9 cellular contexts compared by ENCODE assay signal in the genomic region with DNA sequence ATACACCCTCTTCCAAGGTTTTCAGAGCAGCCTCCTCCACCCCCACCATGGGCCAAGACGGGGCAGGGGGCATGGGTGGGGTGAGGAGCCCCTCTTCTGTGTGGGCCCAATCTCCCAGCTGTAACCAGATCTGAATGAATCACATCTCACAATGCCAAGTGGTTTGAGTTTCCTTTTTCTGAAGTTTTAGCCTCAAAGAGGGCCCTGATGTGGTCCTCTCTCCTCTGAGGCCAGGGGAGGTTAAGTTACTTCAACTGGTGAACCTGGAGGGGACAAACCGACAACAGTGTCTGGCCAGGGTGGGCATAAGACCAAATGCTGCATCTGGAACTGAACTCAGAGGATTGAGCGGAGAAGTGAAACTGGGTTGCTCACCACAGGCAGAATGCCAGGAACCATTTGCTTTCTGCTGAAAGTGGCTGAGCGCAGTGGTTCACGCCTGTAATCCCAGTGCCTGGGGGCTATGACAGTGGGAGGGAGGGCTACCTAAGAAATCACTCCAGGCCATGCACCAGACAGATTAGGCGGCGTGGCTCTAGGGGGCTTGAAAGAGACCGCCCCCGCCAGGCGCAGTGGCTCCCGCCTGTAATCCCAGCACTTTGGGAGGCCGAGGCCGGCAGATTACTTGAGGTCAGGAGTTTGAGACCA. TPM values are rescaled to one million over a fixed set of nuclear protein-coding genes. Genes with fewer than 3 reads are reported as not detected.
A peak's percentile ranks its signal among the peaks of the same experiment; 100 is the strongest.
DNase-seq lines count a peak whose midpoint lies in the region; ATAC-seq and TF ChIP-seq lines count a peak whose summit lies in the region.
"Had no signal": no experiment of that assay in that cellular context is flagged by ENCODE, and none has a peak within 500 bp of the region (broad histone marks: within the 10 kb centered on the region; RNA-seq: fewer than 3 reads in every experiment).

No MANE protein-coding gene starts in this region.

- BruUV-seq in PC-3 (replicated peaks; lab: Mats Ljungman, UMichigan): no TSS peak

- H4K5ac ChIP-seq in H9 (ENCODE audit: insufficient read length, low read depth, low read length): no peak overlapping the region

- intact Hi-C loops in PC-3 (cut with micrococcal nuclease): loop anchor here (2.0 kb wide), 1 partner anchor 32 kb away; no protein-coding TSS in a partner anchor

- peaks cover 43% of the 10 kb centered on the region for H3K27me3 Mint-ChIP-seq in H9 (ENCODE audit: low read depth)

- H3K9ac ChIP-seq in PC-3 (ENCODE audit: low read length): peak overlapping the region; percentile 71
- H3K9ac ChIP-seq in muscle layer of colon (ENCODE audit: low read length): no peak overlapping the region
- no peak overlapping the region for H3K9ac ChIP-seq in H9 (ENCODE audit: extremely low read depth, insufficient read length, low read length)

- no peak overlapping the region for H3K4ac ChIP-seq in H9 (ENCODE audit: low read depth, low read length)

- peak; percentile 83 for DNase-seq in EH (ENCODE audit: low read depth)
- DNase-seq in PC-3: peak; percentile 70
- DNase-seq in choroid plexus epithelial cell (ENCODE audit: low read depth): peak; percentile 83
- DNase-seq in H9: no peak
- no peak for DNase-seq in HPDE6-E6E7 (ENCODE audit: extremely low spot score)

- 0 out of 7 replicates have a peak overlapping the region, but pooled peaks of 1 of the 3 experiments have one; percentile 18 for H3K27ac Mint-ChIP-seq in H9

- H3K4me2 ChIP-seq in PC-3 (ENCODE audit: low read length) (peak overlapping the region; percentile 84), H9 (ENCODE audit: insufficient read depth, insufficient read length, low read length) (no peak overlapping the region)

- POLR2A ChIA-PET in PC-3 (lab: Charles Lee; ENCODE audit: unreplicated experiment): interaction anchor here (0.7 to 1.2 kb wide), 2 partner anchors 30 to 31 kb away, joined by 3 to 9 read pairs; a partner anchor contains a TSS

- no peaks in the 10 kb centered on the region for H3K79me2 ChIP-seq in PC-3 (ENCODE audit: low read length)
- no peaks in the 10 kb centered on the region for H3K79me2 ChIP-seq in H9 (ENCODE audit: insufficient read depth, low read length)

- no peak overlapping the region for H2BK15ac ChIP-seq in H9 (ENCODE audit: low read depth, low read length)

- no peak overlapping the region for H3K23ac ChIP-seq in H9 (ENCODE audit: insufficient read length, low read depth, low read length)

- ATAC-seq in PC-3 (peak; percentile 23; the same call in 1 of the 2 replicates), GM18873 (IDR thresholded peaks at IDR 0.05; ENCODE audit: low FRiP score, unreplicated experiment) (no peak), GM21447 (IDR thresholded peaks at IDR 0.05; ENCODE audit: unreplicated experiment) (no peak)

- no peak overlapping the region for H3K14ac ChIP-seq in H9 (ENCODE audit: insufficient read depth, low read length)

- H3K79me1 ChIP-seq in H9 (ENCODE audit: insufficient read depth, low read depth, low read length, poor library complexity, severe bottlenecking): no peaks in the 10 kb centered on the region

- H3K27ac ChIP-seq in PC-3 (ENCODE audit: low read length) (peak overlapping the region; percentile 95), muscle layer of colon (ENCODE audit: low read depth, low read length) (peak overlapping the region; percentile 23), H9 (ENCODE audit: insufficient read length, low read depth, low read length) (no peak overlapping the region)

- no peaks in the 10 kb centered on the region for H3K9me2 ChIP-seq in PC-3 (replicated peaks; ENCODE audit: low read length)

- no peak overlapping the region for H4K8ac ChIP-seq in H9 (replicated peaks; ENCODE audit: insufficient read length, low read depth, low read length)

- no peak overlapping the region for H2BK20ac ChIP-seq in H9 (ENCODE audit: low read depth, low read length, poor library complexity, severe bottlenecking)

- H3K9me3 Mint-ChIP-seq in H9: no peaks in the 10 kb centered on the region; a peak in 2 of 5 replicates

- H3K18ac ChIP-seq in H9 (ENCODE audit: insufficient read length, low read depth, low read length): no peak overlapping the region

- no peak overlapping the region for H2BK5ac ChIP-seq in H9 (ENCODE audit: insufficient read length, low read length)

- H2AFZ ChIP-seq in PC-3 (ENCODE audit: low read length): no peak overlapping the region
- H2AFZ ChIP-seq in H9 (ENCODE audit: low read length): no peak overlapping the region

- peaks cover 4 to 16% of the 10 kb centered on the region in 2 experiments; a peak in 3 of 4 replicates for H3K4me1 Mint-ChIP-seq in H9

- WGBS in H9 (ENCODE audit: extremely low coverage, insufficient read length, low lambda C conversion rate): no CpG with 5 or more reads among the region's 13 CpGs

- CTCF ChIA-PET in PC-3 (lab: Charles Lee): no interaction called here

- no peak overlapping the region for H3K56ac ChIP-seq in H9 (ENCODE audit: insufficient read length, low read depth, low read length)

- H3K36me3 Mint-ChIP-seq in H9 (ENCODE audit: insufficient read depth in 1 of 3, low read depth in 3 of 3): no peaks in the 10 kb centered on the region; a peak in 1 of 7 replicates

- no peaks in the 10 kb centered on the region for H3K23me2 ChIP-seq in H9 (ENCODE audit: insufficient read length, low read depth, low read length, poor library complexity, severe bottlenecking)

- H3K4me3 ChIP-seq in PC-3 (ENCODE audit: low read length): peak overlapping the region; percentile 64
- no peak overlapping the region for H3K4me3 ChIP-seq in choroid plexus epithelial cell (ENCODE audit: low read depth, low read length)
- no peak overlapping the region for H3K4me3 ChIP-seq in muscle layer of colon (ENCODE audit: low read depth in 1 of 2, low read length in 2 of 2)

- H4K20me1 ChIP-seq in PC-3 (ENCODE audit: low read length) (no peaks in the 10 kb centered on the region), H9 (ENCODE audit: control insufficient read depth, insufficient read depth, insufficient read length) (no peaks in the 10 kb centered on the region)

- H2BK120ac ChIP-seq in H9 (ENCODE audit: low read depth, low read length, poor library complexity, severe bottlenecking): no peak overlapping the region

- TF ChIP-seq CTCF in PC-3 (conservative IDR thresholded peaks at IDR 0.05; ENCODE audit: low read depth, low read length) (no peak), choroid plexus epithelial cell (conservative IDR thresholded peaks at IDR 0.05; ENCODE audit: low read depth, low read length) (no peak), H9 (conservative IDR thresholded peaks at IDR 0.05) (no peak)

- no peaks in the 10 kb centered on the region for H3K36me3 ChIP-seq in PC-3 (ENCODE audit: low read depth, low read length)
- no peaks in the 10 kb centered on the region for H3K36me3 ChIP-seq in muscle layer of colon (ENCODE audit: insufficient read depth, low read length)

- no peak overlapping the region for H2AK5ac ChIP-seq in H9 (ENCODE audit: insufficient read length, low read length)

- H3K4me3 Mint-ChIP-seq in H9: no peak overlapping the region

- no peaks in the 10 kb centered on the region for H3F3A ChIP-seq in PC-3 (ENCODE audit: low read length, unreplicated experiment)

- H3K9me3 ChIP-seq in PC-3 (ENCODE audit: low read length) (no peaks in the 10 kb centered on the region), muscle layer of colon (ENCODE audit: low read length) (no peaks in the 10 kb centered on the region), H9 (ENCODE audit: control insufficient read depth, low read depth, low read length) (no peaks in the 10 kb centered on the region)

- H4K91ac ChIP-seq in H9 (ENCODE audit: insufficient read length, low read depth, low read length): no peak overlapping the region

- H3K4me1 ChIP-seq in PC-3 (ENCODE audit: insufficient read depth, low read length): peaks cover 46% of the 10 kb centered on the region
- no peaks in the 10 kb centered on the region for H3K4me1 ChIP-seq in muscle layer of colon (ENCODE audit: insufficient read depth, low read length)
- H3K4me1 ChIP-seq in H9 (ENCODE audit: insufficient read depth, low read length): no peaks in the 10 kb centered on the region; the same call in 1 of the 2 replicates

- H2BK12ac ChIP-seq in H9 (ENCODE audit: insufficient read length, low read depth, low read length): no peak overlapping the region

- H3T11ph ChIP-seq in H9 (ENCODE audit: low read length): no peak overlapping the region

- H3K27me3 ChIP-seq in PC-3 (ENCODE audit: low read length): no peaks in the 10 kb centered on the region
- H3K27me3 ChIP-seq in muscle layer of colon (ENCODE audit: control insufficient read depth in 1 of 2, insufficient read depth in 2 of 2, low read length in 2 of 2): peaks cover 0 to 12% of the 10 kb centered on the region in 2 donors
- no peaks in the 10 kb centered on the region for H3K27me3 ChIP-seq in H9 (ENCODE audit: insufficient read depth, low read length)

RNA-seq across cellular contexts. Expression of a gene that starts 15.4 kb away (rescaled TPM):
- not detected in 2 replicates for total RNA-seq in PC-3 (2014; rRNA removed)
- total RNA-seq in H9 (2021): not detected in 2 replicates
- total RNA-seq: mononuclear cell had no signal

RNA-seq across cellular contexts. Expression of a gene that starts 30.5 kb away (rescaled TPM):
- 208 and 241 TPM in 2 replicates for total RNA-seq in PC-3 (2014; rRNA removed)
- 13.7 and 15.7 TPM in 2 replicates for total RNA-seq in H9 (2021)

RNA-seq across cellular contexts. Expression of a gene that starts 54.3 kb away (rescaled TPM):
- total RNA-seq in PC-3 (2014; rRNA removed) (48.8 and 49.1 TPM in 2 replicates), H9 (2021) (47.9 and 52.2 TPM in 2 replicates)

Comparison
In these comparisons a context has a peak if more than half of its experiments do, and no peak if none do; other contexts are left out.
1. DNase-seq: peak in EH (single experiment), PC-3 (single experiment) and choroid plexus epithelial cell (single experiment); none in H9 (single experiment) and HPDE6-E6E7 (single experiment).
2. RNA of a gene that starts 30.5 kb away (total RNA-seq): 208 to 241 TPM in PC-3; 13.7 to 15.7 TPM in H9; every median in the first group is over 10 times any median in the second.